In the genomic region with DNA sequence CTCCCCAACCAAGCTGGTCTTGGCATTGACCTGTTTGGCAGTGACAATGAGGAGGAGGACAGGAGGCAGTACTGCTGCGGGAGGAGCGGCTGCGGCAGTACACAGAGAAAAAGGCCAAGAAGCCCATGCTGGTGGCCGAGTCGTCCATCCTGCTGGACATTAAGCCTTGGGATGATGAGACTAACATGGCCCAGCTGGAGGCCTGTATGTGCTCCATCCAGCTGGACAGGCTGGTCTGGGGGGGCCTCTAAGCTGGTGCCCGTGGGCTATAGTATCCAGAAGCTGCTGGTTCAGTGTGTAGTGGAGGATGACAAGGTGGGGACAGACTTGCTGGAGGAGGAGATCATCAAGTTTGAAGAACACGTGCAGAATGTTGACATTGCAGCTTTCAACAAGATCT, we compare ENCODE assay signal across 18 cellular contexts. TPM values are rescaled to one million over a fixed set of nuclear protein-coding genes. Genes with fewer than 3 reads are reported as not detected.
DNase-seq lines count a peak whose midpoint lies in the region; ATAC-seq and TF ChIP-seq lines count a peak whose summit lies in the region.
"Had no signal": no experiment of that assay in that cellular context is flagged by ENCODE, and none has a peak within 500 bp of the region (broad histone marks: within the 10 kb centered on the region; RNA-seq: fewer than 3 reads in every experiment).

No MANE protein-coding gene starts in this region.

- CTCF ChIA-PET in T-cell (lab: Charles Lee): no interaction called here

- no peak overlapping the region for H2BK15ac ChIP-seq in mesenchymal stem cell (ENCODE audit: low read depth, poor library complexity, severe bottlenecking)

- ATAC-seq in DND-41 (ENCODE audit: insufficient read depth, low read depth) (no peak), gastrocnemius medialis (no peak), T-cell (replicated peaks in 1 of 4) (no peak)
- ATAC-seq: GM23338 had no signal

- H3K9ac ChIP-seq in DND-41 (ENCODE audit: low read depth, low read length) (no peak overlapping the region), mesenchymal stem cell (ENCODE audit: low read length) (no peak overlapping the region)

- H3K4me1 Mint-ChIP-seq in type B pancreatic cell (ENCODE audit: unreplicated experiment) (no peaks in the 10 kb centered on the region), T-cell (no peaks in the 10 kb centered on the region)
- H3K4me1 Mint-ChIP-seq: CD4-positive, alpha-beta memory T cell; GM23338 had no signal

- H3K4me3 Mint-ChIP-seq in type B pancreatic cell: no peak overlapping the region
- H3K4me3 Mint-ChIP-seq in T-cell: no peak overlapping the region
- H3K4me3 Mint-ChIP-seq: CD4-positive, alpha-beta memory T cell; GM23338; HFFc6 had no signal

- no peak overlapping the region for H3K4ac ChIP-seq in mesenchymal stem cell (ENCODE audit: low read depth in 1 of 2, low read length in 2 of 2)

- no peak overlapping the region for H2BK120ac ChIP-seq in mesenchymal stem cell (ENCODE audit: low read depth, low read length)

- no peak overlapping the region for H3K4me2 ChIP-seq in DND-41 (ENCODE audit: insufficient read depth, low read length)
- H3K4me2 ChIP-seq in mesenchymal stem cell (ENCODE audit: low read length, poor library complexity, severe bottlenecking): no peak overlapping the region
- no peak overlapping the region for H3K4me2 ChIP-seq in osteoblast (ENCODE audit: insufficient read depth, low read length)
- H3K4me2 ChIP-seq: GM23338 had no signal

- no peak overlapping the region for H3K27ac ChIP-seq in right atrium auricular region
- no peak overlapping the region for H3K27ac ChIP-seq in DND-41 (ENCODE audit: low read length)
- no peak overlapping the region for H3K27ac ChIP-seq in mesenchymal stem cell (ENCODE audit: low read length, poor library complexity, severe bottlenecking)
- no peak overlapping the region for H3K27ac ChIP-seq in osteoblast (ENCODE audit: low read depth, low read length)
- no peak overlapping the region for H3K27ac ChIP-seq in gastrocnemius medialis

- H3K27ac Mint-ChIP-seq in type B pancreatic cell (no peak overlapping the region), T-cell (no peak overlapping the region)
- H3K27ac Mint-ChIP-seq: CD4-positive, alpha-beta memory T cell; GM23338; HFFc6 had no signal

- H3K79me1 ChIP-seq in mesenchymal stem cell (replicated peaks; ENCODE audit: low read length, poor library complexity, severe bottlenecking): no peaks in the 10 kb centered on the region

- no peak overlapping the region for H4K91ac ChIP-seq in mesenchymal stem cell (ENCODE audit: low read length)

- H3K4me3 ChIP-seq in right atrium auricular region: no peak overlapping the region
- no peak overlapping the region for H3K4me3 ChIP-seq in DND-41 (ENCODE audit: low read depth in 1 of 2, low read length in 2 of 2)
- no peak overlapping the region for H3K4me3 ChIP-seq in mesenchymal stem cell (ENCODE audit: insufficient read depth in 1 of 2, low read depth in 1 of 2, low read length in 2 of 2)
- H3K4me3 ChIP-seq in osteoblast (ENCODE audit: insufficient read depth, low read length): no peak overlapping the region
- no peak overlapping the region for H3K4me3 ChIP-seq in gastrocnemius medialis
- H3K4me3 ChIP-seq: GM23338, HAP-1 had no signal

- no peak overlapping the region for H2BK5ac ChIP-seq in mesenchymal stem cell (ENCODE audit: low read depth, low read length, poor library complexity, severe bottlenecking)

- in situ Hi-C loops in gastrocnemius medialis (cut with MboI; ENCODE audit: low sequenced_read_pairs in 4 of 4): no loop called here

- no peaks in the 10 kb centered on the region for H3K9me3 Mint-ChIP-seq in type B pancreatic cell
- H3K9me3 Mint-ChIP-seq in T-cell: peaks cover 0 to 9% (median 7%) of the 10 kb centered on the region in 3 donors

- intact Hi-C loops in cardiac septum (cut with DNase I): no loop called here
- intact Hi-C loops in gastrocnemius medialis (cut with DNase I; ENCODE audit: low total_unique reads): no loop called here

- H2AFZ ChIP-seq in DND-41 (ENCODE audit: low read depth, low read length): no peak overlapping the region
- H2AFZ ChIP-seq in mesenchymal stem cell (ENCODE audit: low read depth, low read length): peak overlapping the region; percentile 23
- no peak overlapping the region for H2AFZ ChIP-seq in osteoblast (ENCODE audit: low read length)
- H2AFZ ChIP-seq: GM23338 had no signal

- POLR2A ChIA-PET in T-cell (lab: Charles Lee): no interaction called here

- H3K36me3 Mint-ChIP-seq in type B pancreatic cell (no peaks in the 10 kb centered on the region), T-cell (no peaks in the 10 kb centered on the region)

- no peaks in the 10 kb centered on the region for H3K27me3 ChIP-seq in right atrium auricular region
- no peaks in the 10 kb centered on the region for H3K27me3 ChIP-seq in DND-41 (ENCODE audit: insufficient read depth, low read length, poor library complexity)
- no peaks in the 10 kb centered on the region for H3K27me3 ChIP-seq in mesenchymal stem cell (ENCODE audit: control insufficient read depth in 1 of 2, insufficient read depth in 1 of 2, low read length in 2 of 2)
- H3K27me3 ChIP-seq in osteoblast (ENCODE audit: insufficient read depth, low read length): no peaks in the 10 kb centered on the region
- no peaks in the 10 kb centered on the region for H3K27me3 ChIP-seq in gastrocnemius medialis

- no peaks in the 10 kb centered on the region for H3K9me3 ChIP-seq in right atrium auricular region
- H3K9me3 ChIP-seq in DND-41 (ENCODE audit: insufficient read depth, low read length, severe bottlenecking): peaks cover 8% of the 10 kb centered on the region
- H3K9me3 ChIP-seq in mesenchymal stem cell (ENCODE audit: control insufficient read depth, low read length): no peaks in the 10 kb centered on the region
- no peaks in the 10 kb centered on the region for H3K9me3 ChIP-seq in osteoblast (ENCODE audit: low read depth, low read length)
- no peaks in the 10 kb centered on the region for H3K9me3 ChIP-seq in gastrocnemius medialis
- H3K9me3 ChIP-seq: HAP-1 had no signal

- no peaks in the 10 kb centered on the region for H3K27me3 Mint-ChIP-seq in type B pancreatic cell
- H3K27me3 Mint-ChIP-seq in T-cell: no peaks in the 10 kb centered on the region

- DNase-seq in right atrium auricular region (ENCODE audit: low spot score): peak; percentile 28
- DNase-seq in cardiac septum (ENCODE audit: low spot score): no peak
- DNase-seq in DND-41: peak; percentile 1
- DNase-seq in mesenchymal stem cell: no peak
- peak; percentile 36 for DNase-seq in type B pancreatic cell (ENCODE audit: extremely low spot score, unreplicated experiment)
- DNase-seq in osteoblast (ENCODE audit: insufficient read length, low spot score, missing footprints): no peak
- no peak for DNase-seq in gastrocnemius medialis
- DNase-seq in T-cell: no peak
- DNase-seq: C1 segment of cervical spinal cord; Calu3; CD4-positive, alpha-beta memory T cell; COR-L47; DMS 273 treated with DMSO at 0.1 percent for 48 hours; DMS79; GF-D8; HFFc6 had no signal

- no peak overlapping the region for H4K8ac ChIP-seq in mesenchymal stem cell (ENCODE audit: low read length)

- H3K18ac ChIP-seq in mesenchymal stem cell (ENCODE audit: low read depth in 1 of 2, low read length in 2 of 2): no peak overlapping the region

- no peaks in the 10 kb centered on the region for H3K4me1 ChIP-seq in right atrium auricular region
- H3K4me1 ChIP-seq in DND-41 (ENCODE audit: insufficient read depth, low read length): no peaks in the 10 kb centered on the region
- H3K4me1 ChIP-seq in mesenchymal stem cell (ENCODE audit: control insufficient read depth, insufficient read depth, low read depth, low read length): no peaks in the 10 kb centered on the region
- no peaks in the 10 kb centered on the region for H3K4me1 ChIP-seq in osteoblast (ENCODE audit: insufficient read depth, low read length)
- no peaks in the 10 kb centered on the region for H3K4me1 ChIP-seq in gastrocnemius medialis
- H3K4me1 ChIP-seq: HAP-1 had no signal

- H4K20me1 ChIP-seq in DND-41 (ENCODE audit: insufficient read depth, low read length): no peaks in the 10 kb centered on the region
- no peaks in the 10 kb centered on the region for H4K20me1 ChIP-seq in osteoblast (ENCODE audit: insufficient read depth, low read length)

- TF ChIP-seq POLR2A in gastrocnemius medialis (IDR thresholded peaks at IDR 0.05): no peak

- H3K79me2 ChIP-seq in DND-41 (ENCODE audit: insufficient read depth, low read length): no peaks in the 10 kb centered on the region
- no peaks in the 10 kb centered on the region for H3K79me2 ChIP-seq in osteoblast (ENCODE audit: insufficient read depth, low read length)

- TF ChIP-seq CTCF in right atrium auricular region (IDR thresholded peaks at IDR 0.05): no peak
- TF ChIP-seq CTCF in DND-41 (IDR thresholded peaks at IDR 0.05; ENCODE audit: borderline replicate concordance, extremely low read depth, low read length, poor library complexity, severe bottlenecking): no peak
- TF ChIP-seq CTCF in type B pancreatic cell (conservative IDR thresholded peaks at IDR 0.05): no peak
- no peak for TF ChIP-seq CTCF in osteoblast (IDR thresholded peaks at IDR 0.05; ENCODE audit: extremely low read depth, low read depth, low read length)
- no peak for TF ChIP-seq CTCF in gastrocnemius medialis (IDR thresholded peaks at IDR 0.05 in 4 of 5, conservative IDR thresholded peaks at IDR 0.05 in 1 of 5)

- H2AK5ac ChIP-seq in mesenchymal stem cell (ENCODE audit: low read length, severe bottlenecking): no peak overlapping the region

- no peak overlapping the region for H2BK12ac ChIP-seq in mesenchymal stem cell (ENCODE audit: low read length in 2 of 2)

- no peaks in the 10 kb centered on the region for H3K36me3 ChIP-seq in right atrium auricular region
- H3K36me3 ChIP-seq in DND-41 (ENCODE audit: insufficient read depth, low read length): no peaks in the 10 kb centered on the region
- no peaks in the 10 kb centered on the region for H3K36me3 ChIP-seq in mesenchymal stem cell (ENCODE audit: control insufficient read depth in 1 of 2, insufficient read depth in 2 of 2, low read depth in 1 of 2, low read length in 2 of 2)
- no peaks in the 10 kb centered on the region for H3K36me3 ChIP-seq in osteoblast (ENCODE audit: insufficient read depth, low read length)
- H3K36me3 ChIP-seq in gastrocnemius medialis: no peaks in the 10 kb centered on the region
- H3K36me3 ChIP-seq: HAP-1 had no signal

- H3K14ac ChIP-seq in mesenchymal stem cell (ENCODE audit: low read length in 2 of 2): no peak overlapping the region

- 74% methylated on average over 7 of the region's 7 CpGs for WGBS in mesenchymal stem cell

- H3K23ac ChIP-seq in mesenchymal stem cell (ENCODE audit: low read length in 2 of 2): no peak overlapping the region

RNA-seq across cellular contexts. Expression of gene ZNF273, which starts 39.1 kb away (rescaled TPM):
- total RNA-seq in right atrium auricular region: 1 to 10 TPM; 1.1 to 1.6 TPM
- 3.0 TPM for total RNA-seq in cardiac septum
- polyA plus RNA-seq in mesenchymal stem cell (2013, experiment 1 of 2): 1.4 TPM
- polyA plus RNA-seq in mesenchymal stem cell (2013, experiment 2 of 2): 1.2 TPM
- total RNA-seq in type B pancreatic cell (ENCODE audit: low replicate concordance): 6.2 and 9.3 TPM in 2 replicates
- 5.1 and 7.1 TPM in 2 replicates for total RNA-seq in osteoblast
- total RNA-seq in gastrocnemius medialis: 1 to 10 TPM in 3 of 4 donors, under 1 TPM in 1; 0.29 to 9.3 (median 2.3) TPM
- total RNA-seq in T-cell: 1 to 10 TPM; 5.9 to 9.0 (median 7.4) TPM

Comparison
In these comparisons a context has a peak if more than half of its experiments do, and no peak if none do; other contexts are left out.
1. DNase-seq: peak in right atrium auricular region (single experiment), DND-41 (single experiment) and type B pancreatic cell (single experiment); none in cardiac septum (single experiment), mesenchymal stem cell (single experiment), osteoblast (single experiment), gastrocnemius medialis (0 of 2) and T-cell (0 of 34).